In the genomic region with DNA sequence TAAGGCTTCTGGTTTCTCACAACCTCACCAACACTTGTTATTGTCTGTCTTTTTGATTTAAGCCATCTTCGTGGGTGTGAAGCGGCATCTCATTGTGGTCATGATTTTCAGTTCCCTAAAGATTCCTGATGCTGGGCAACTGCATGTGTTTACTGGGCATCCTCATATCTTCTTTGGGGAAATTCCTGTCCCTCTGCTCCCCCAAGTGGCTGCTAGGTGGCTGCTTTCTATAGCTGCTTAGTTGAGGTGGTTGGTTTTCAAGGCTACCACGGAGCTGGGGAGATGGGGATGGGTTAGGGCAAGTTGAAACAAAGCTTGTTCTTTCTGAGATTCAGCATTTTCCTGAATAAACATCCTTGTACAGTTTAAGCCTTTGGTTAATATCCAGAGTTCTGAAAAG, we compare ENCODE assay signal across 1 cellular context.
TF ChIP-seq lines count a peak whose summit lies in the region.

No MANE protein-coding gene starts in this region.

TF ChIP-seq in K562, 482 proteins besides CTCF, POLR2A, EP300 and RAD21 (continued from another document):
- TF ChIP-seq SMARCE1 (IDR thresholded peaks at IDR 0.05) (no peak), TAF1 (IDR thresholded peaks at IDR 0.05; ENCODE audit: control insufficient read depth, extremely low read depth, insufficient read depth, low read length, severe bottlenecking) (no peak), ZNF121 (CRISPR knock-in tag; conservative IDR thresholded peaks at IDR 0.05) (no peak), ZNF408 (CRISPR knock-in tag; IDR thresholded peaks at IDR 0.05; ENCODE audit: low read depth) (no peak), PHB (CRISPR knock-in tag; IDR thresholded peaks at IDR 0.05) (no peak), KDM5B (IDR thresholded peaks at IDR 0.05; ENCODE audit: insufficient replicate concordance, low read depth, low read length) (no peak), FOXA3 (CRISPR knock-in tag; conservative IDR thresholded peaks at IDR 0.05 in 1 of 2, IDR thresholded peaks at IDR 0.05 in 1 of 2) (no peak)
TF ChIP-seq in K562: peak in this region for 0.
